15 cellular contexts compared by ENCODE assay signal in genomic region chr3:11117591-11117990, GRCh38. TPM values are rescaled to one million over a fixed set of nuclear protein-coding genes. Genes with fewer than 3 reads are reported as not detected.
DNase-seq lines count a peak whose midpoint lies in the region; ATAC-seq and TF ChIP-seq lines count a peak whose summit lies in the region.
"Had no signal": no experiment of that assay in that cellular context is flagged by ENCODE, and none has a peak within 500 bp of the region (broad histone marks: within the 10 kb centered on the region; RNA-seq: fewer than 3 reads in every experiment).

No MANE protein-coding gene starts in this region.

- H3K4me1 ChIP-seq in esophagus muscularis mucosa (peaks cover 0 to 7% (median 0%) of the 10 kb centered on the region in 4 donors), neuronal stem cell (ENCODE audit: control insufficient read depth in 2 of 2, insufficient read depth in 1 of 2, low read depth in 1 of 2, low read length in 2 of 2) (peaks cover 0 to 6% of the 10 kb centered on the region in 2 donors)
- H3K4me1 ChIP-seq: A549 had no signal

- no peak overlapping the region for H3K14ac ChIP-seq in neuronal stem cell (ENCODE audit: low read length)

- H2AK5ac ChIP-seq in neuronal stem cell (ENCODE audit: low read depth, low read length), result no peak overlapping the region

- H4K8ac ChIP-seq in neuronal stem cell (ENCODE audit: low read depth, low read length), result no peak overlapping the region

- no peak overlapping the region for H3K4ac ChIP-seq in neuronal stem cell (ENCODE audit: low read length)

- no peak overlapping the region for H4K91ac ChIP-seq in neuronal stem cell (ENCODE audit: low read depth, low read length, poor library complexity)

- H3K27me3 ChIP-seq in esophagus muscularis mucosa (no peaks in the 10 kb centered on the region), neuronal stem cell (ENCODE audit: control insufficient read depth in 3 of 3, insufficient read depth in 3 of 3, low read depth in 1 of 3, low read length in 3 of 3) (no peaks in the 10 kb centered on the region)

- H3K9me3 Mint-ChIP-seq in HFFc6, result peaks cover 2% of the 10 kb centered on the region

- H3K4me2 ChIP-seq in neuronal stem cell (ENCODE audit: insufficient read depth, low read length, poor library complexity, severe bottlenecking), result no peak overlapping the region
- H3K4me2 ChIP-seq: A549 had no signal

- H3K4me3 ChIP-seq in esophagus muscularis mucosa (no peak overlapping the region), neuronal stem cell (ENCODE audit: low read length in 2 of 2) (no peak overlapping the region)
- H3K4me3 ChIP-seq: A549 had no signal

- peak overlapping the region; percentile 99 for H3K27ac Mint-ChIP-seq in HFFc6
- H3K27ac Mint-ChIP-seq: CD8-positive, alpha-beta T cell; H9 had no signal

- H3K9me3 ChIP-seq in esophagus muscularis mucosa (peaks cover 0 to 4% (median 2%) of the 10 kb centered on the region in 4 donors), neuronal stem cell (replicated peaks in 1 of 2; ENCODE audit: control insufficient read depth in 2 of 2, insufficient read depth in 1 of 2, low read depth in 1 of 2, low read length in 2 of 2) (peaks cover 0 to 2% of the 10 kb centered on the region in 2 donors)
- H3K9me3 ChIP-seq: A549 had no signal

- H3K36me3 ChIP-seq in esophagus muscularis mucosa (no peaks in the 10 kb centered on the region), neuronal stem cell (replicated peaks in 1 of 2; ENCODE audit: control insufficient read depth in 2 of 2, insufficient read depth in 2 of 2, low read length in 2 of 2) (no peaks in the 10 kb centered on the region)

- H3K36me3 Mint-ChIP-seq in HFFc6 (ENCODE audit: low read depth), result peaks cover 4% of the 10 kb centered on the region
- H3K36me3 Mint-ChIP-seq: CD14-positive monocyte; CD8-positive, alpha-beta T cell had no signal

- H3K23ac ChIP-seq in neuronal stem cell (ENCODE audit: low read depth, low read length, poor library complexity), result no peak overlapping the region

- intact Hi-C loops in esophagus muscularis mucosa (cut with DNase I), result no loop called here

- H3K4me1 Mint-ChIP-seq in HFFc6 (ENCODE audit: low read depth), result peaks cover 36% of the 10 kb centered on the region
- H3K4me1 Mint-ChIP-seq: CD14-positive monocyte had no signal

- no peak for TF ChIP-seq POLR2A in esophagus muscularis mucosa (IDR thresholded peaks at IDR 0.05; ENCODE audit: low read depth)

- H2BK120ac ChIP-seq in neuronal stem cell (ENCODE audit: low read depth, low read length), result no peak overlapping the region

- H3K27ac ChIP-seq in esophagus muscularis mucosa (replicated peaks in 1 of 4) (no peak overlapping the region), neuronal stem cell (replicated peaks; ENCODE audit: low read length) (no peak overlapping the region)
- H3K27ac ChIP-seq: A549 had no signal

- H3K9ac ChIP-seq in neuronal stem cell (ENCODE audit: low read depth, low read length, poor library complexity), result no peak overlapping the region

- no peak for TF ChIP-seq EP300 in esophagus muscularis mucosa (IDR thresholded peaks at IDR 0.05)

- DNase-seq in HFFc6, result no peak
- DNase-seq in esophagus muscularis mucosa (ENCODE audit: extremely low spot score), result peak; percentile 53
- no peak for DNase-seq in neuronal stem cell (ENCODE audit: low spot score)
- no peak for DNase-seq in H4 (ENCODE audit: low spot score)
- no peak for DNase-seq in kidney glomerular epithelial cell (lab: John Stamatoyannopoulos, UW)
- DNase-seq: CD8-positive, alpha-beta T cell; COR-L47; DMS153; DND-41; GDM1; H9 had no signal

- no peak overlapping the region for H2BK12ac ChIP-seq in neuronal stem cell (ENCODE audit: low read length)

- H3K27me3 Mint-ChIP-seq in HFFc6 (ENCODE audit: insufficient read depth), result peaks cover 4% of the 10 kb centered on the region

- no peak overlapping the region for H2BK5ac ChIP-seq in neuronal stem cell (ENCODE audit: low read length)

- H3K4me3 Mint-ChIP-seq in HFFc6, result no peak overlapping the region
- H3K4me3 Mint-ChIP-seq: CD14-positive monocyte; CD8-positive, alpha-beta T cell; H9 had no signal

- no peaks in the 10 kb centered on the region for H3K79me1 ChIP-seq in neuronal stem cell (ENCODE audit: low read depth, low read length)

- H3K18ac ChIP-seq in neuronal stem cell (ENCODE audit: low read length), result peak overlapping the region; percentile 5

- no peak for ATAC-seq in GM19351 (IDR thresholded peaks at IDR 0.05; ENCODE audit: unreplicated experiment)
- ATAC-seq: A549; CD8-positive, alpha-beta T cell; HepG2 had no signal

- 82% methylated on average over 6 of the region's 10 CpGs for whole genome bisulfite sequencing in esophagus muscularis mucosa
- no CpG with 5 or more reads among the region's 10 CpGs for WGBS in neuronal stem cell (ENCODE audit: extremely low coverage in 2 of 2, insufficient read length in 2 of 2, insufficient replicate concordance in 1 of 2), 2 donors

- no peak for TF ChIP-seq CTCF in HFFc6 (IDR thresholded peaks at IDR 0.05)
- TF ChIP-seq CTCF in esophagus muscularis mucosa (IDR thresholded peaks at IDR 0.05), result no peak

- no peak overlapping the region for H2BK15ac ChIP-seq in neuronal stem cell (ENCODE audit: low read length)

- no peak overlapping the region for H2AFZ ChIP-seq in neuronal stem cell (ENCODE audit: low read length)

RNA-seq across cellular contexts. Expression of gene HRH1, which starts 36.7 kb away (rescaled TPM):
- total RNA-seq in HFFc6 (2021; fragmentation: NEBNext Ultra II Directional; extraction: Animal tissue kit (Norgen Biotek cat#: 25700)), result 1 to 10 TPM; 4.9 to 8.4 (median 6.4) TPM
- 10 to 100 TPM in 1 of 4 donors, 1 to 10 TPM in 3; 3.7 to 15.9 (median 5.9) TPM for total RNA-seq in esophagus muscularis mucosa
- under 0.01 TPM for polyA plus RNA-seq in neuronal stem cell (2013, experiment 1 of 2)
- 0.04 TPM for polyA plus RNA-seq in neuronal stem cell (2013, experiment 2 of 2)
- 1.9 and 3.9 TPM in 2 replicates for total RNA-seq in H4 (2014; rRNA removed; shearing (Covaris generic))
- total RNA-seq: CD8-positive, alpha-beta T cell; HepG2 had no signal
- polyA plus RNA-seq: HepG2 had no signal
